Comparison of ENCODE assay signal across 27 cellular contexts in the genomic region with DNA sequence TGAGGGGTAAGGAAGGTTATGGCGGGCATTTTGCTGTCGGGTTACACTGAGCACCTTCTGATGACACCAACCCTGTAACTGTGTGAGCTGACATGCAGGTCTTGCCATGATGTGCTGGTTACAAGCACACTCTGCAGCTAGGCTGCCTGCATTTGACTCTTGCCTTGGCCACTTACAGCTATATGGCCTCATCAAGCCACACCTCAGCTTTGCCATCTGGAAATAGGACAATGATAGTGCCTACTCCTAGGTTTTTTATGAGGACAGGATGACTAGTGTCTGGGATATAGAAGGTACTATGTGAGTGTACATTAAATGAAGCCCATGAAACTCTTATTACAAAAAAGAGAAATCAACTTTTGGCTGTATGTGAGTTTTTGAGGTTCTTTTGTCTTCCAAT.
"Had no signal": no experiment of that assay in that cellular context is flagged by ENCODE, and none has a peak within 500 bp of the region (broad histone marks: within the 10 kb centered on the region; RNA-seq: fewer than 3 reads in every experiment).

No MANE protein-coding gene starts in this region.

- H2AFZ ChIP-seq: hepatocyte had no signal

- H3K4me3 ChIP-seq: colonic mucosa, esophagus squamous epithelium, gastrocnemius medialis, hepatocyte, left lung, lower lobe of right lung had no signal

- H3K27me3 ChIP-seq: colonic mucosa, gastrocnemius medialis, hepatocyte, left lung had no signal

- H3K27ac ChIP-seq: colonic mucosa, epithelial cell of prostate, esophagus squamous epithelium, gastrocnemius medialis, hepatocyte, left lung, lower lobe of right lung had no signal

- H3K36me3 ChIP-seq: colonic mucosa, esophagus squamous epithelium, gastrocnemius medialis, left lung, lower lobe of right lung had no signal

- ATAC-seq: effector memory CD8-positive, alpha-beta T cell; esophagus mucosa; gastrocnemius medialis; left lung; left ventricle myocardium superior; lower lobe of right lung had no signal

- H3K4me2 ChIP-seq: hepatocyte had no signal

- DNase-seq: cerebellar nuclear complex; colonic mucosa; cortex of kidney; effector CD8-positive, alpha-beta T cell; effector memory CD8-positive, alpha-beta T cell; endodermal cell; erythroblast; esophagus squamous epithelium; foreskin fibroblast; foreskin melanocyte; gastrocnemius medialis; glutamatergic neuron; head of caudate nucleus; hypothalamus; immature natural killer cell; islet precursor cell; kidney; kidney glomerular epithelial cell; left lung; left ventricle myocardium superior; lower lobe of right lung; mesendoderm; midbrain had no signal

- H3K9me3 ChIP-seq: colonic mucosa, esophagus squamous epithelium, gastrocnemius medialis, left lung, lower lobe of right lung had no signal

- H3K4me1 ChIP-seq: colonic mucosa, esophagus squamous epithelium, gastrocnemius medialis, left lung, lower lobe of right lung had no signal

- FAIRE-seq: endometrium, kidney had no signal

- H3K79me2 ChIP-seq: hepatocyte had no signal
